16 cellular contexts compared by ENCODE assay signal in the genomic region with DNA sequence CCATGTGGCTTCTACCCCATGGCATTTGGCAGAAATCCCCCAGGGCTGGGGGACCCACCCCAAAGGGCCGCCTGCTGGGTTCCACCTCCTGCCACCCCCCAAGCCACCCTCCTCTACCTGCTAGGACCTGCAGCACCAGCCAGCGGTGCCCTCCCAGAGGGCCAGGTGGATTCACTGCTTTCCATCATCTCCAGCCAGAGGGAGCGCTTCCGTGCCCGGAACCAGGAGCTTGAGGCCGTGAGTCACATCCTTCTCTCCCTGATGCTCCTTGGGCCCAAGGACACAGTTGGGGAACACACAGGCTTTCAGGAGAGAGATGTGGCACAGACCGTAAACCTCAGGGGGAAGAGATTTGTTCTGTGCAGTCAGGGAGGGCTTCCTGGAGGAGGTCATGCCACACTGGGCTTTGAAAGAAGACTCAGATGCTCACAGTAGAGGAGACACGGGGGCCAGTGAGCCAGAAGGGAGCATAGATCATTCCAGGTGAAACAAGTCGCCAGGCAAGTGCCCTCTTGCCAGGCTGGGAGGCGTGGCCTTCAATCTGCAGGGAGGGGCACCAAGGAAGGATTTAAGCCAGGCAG. TPM values are rescaled to one million over a fixed set of nuclear protein-coding genes. Genes with fewer than 3 reads are reported as not detected.
DNase-seq lines count a peak whose midpoint lies in the region; ATAC-seq, FAIRE-seq and TF ChIP-seq lines count a peak whose summit lies in the region.
"Had no signal": no experiment of that assay in that cellular context is flagged by ENCODE, and none has a peak within 500 bp of the region (broad histone marks: within the 10 kb centered on the region; RNA-seq: fewer than 3 reads in every experiment).

No MANE protein-coding gene starts in this region.

- H3K27ac Mint-ChIP-seq in MCF 10A (ENCODE audit: low read depth, unreplicated experiment) (no peak overlapping the region), progenitor cell of endocrine pancreas (no peak overlapping the region)
- H3K27ac Mint-ChIP-seq: CD8-positive, alpha-beta memory T cell had no signal

- H3K4ac ChIP-seq in IMR-90 (ENCODE audit: low read depth, low read length), result no peak overlapping the region

- no peak overlapping the region for H2BK120ac ChIP-seq in IMR-90 (ENCODE audit: low read depth, low read length)

- H3K27ac ChIP-seq in breast epithelium (no peak overlapping the region), IMR-90 (ENCODE audit: insufficient read depth, low read length) (no peak overlapping the region), mammary epithelial cell (ENCODE audit: insufficient read depth, low read depth, low read length) (no peak overlapping the region), small intestine (ENCODE audit: low read depth in 1 of 2, low read length in 1 of 2) (no peak overlapping the region)
- H3K27ac ChIP-seq: 22Rv1, BLaER1, GM23248 had no signal

- no peak overlapping the region for H3K56ac ChIP-seq in IMR-90 (ENCODE audit: extremely low read depth, insufficient read depth, low read length)

- dilution Hi-C loops in IMR-90 (cut with HindIII; ENCODE audit: low sequenced_read_pairs, unreplicated experiment) (no loop called here), mammary epithelial cell (cut with HindIII; ENCODE audit: low sequenced_read_pairs) (no loop called here)

- TF ChIP-seq POLR2A in breast epithelium (IDR thresholded peaks at IDR 0.05) (no peak), IMR-90 (IDR thresholded peaks at IDR 0.05; ENCODE audit: low read depth, low read length) (no peak)

- intact Hi-C loops in MCF 10A (cut with micrococcal nuclease), result no loop called here
- intact Hi-C loops in breast epithelium (cut with DNase I; ENCODE audit: low total_unique reads), result loop anchor here (10.0 kb wide), 1 partner anchor 730 kb away; no protein-coding TSS in a partner anchor
- intact Hi-C loops in IMR-90 (cut with micrococcal nuclease), result no loop called here
- intact Hi-C loops in mammary epithelial cell (cut with micrococcal nuclease), result no loop called here

- POLR2A ChIA-PET in MCF 10A (lab: Yijun Ruan, JAX), result no interaction called here
- POLR2A ChIA-PET in IMR-90 (lab: Charles Lee; ENCODE audit: unreplicated experiment), result no interaction called here

- no peaks in the 10 kb centered on the region for H3K79me1 ChIP-seq in IMR-90 (ENCODE audit: low read depth in 1 of 2, low read length in 2 of 2)

- no peaks in the 10 kb centered on the region for H3K79me2 ChIP-seq in mammary epithelial cell (ENCODE audit: insufficient read depth, low read length)

- H3K9me3 Mint-ChIP-seq in MCF 10A (ENCODE audit: unreplicated experiment) (no peaks in the 10 kb centered on the region), progenitor cell of endocrine pancreas (ENCODE audit: low read depth) (no peaks in the 10 kb centered on the region)
- H3K9me3 Mint-ChIP-seq: CD8-positive, alpha-beta memory T cell had no signal

- FAIRE-seq in small intestine (lab: Jason Lieb, UNC), result no peak

- H2BK5ac ChIP-seq in IMR-90 (ENCODE audit: low read depth, low read length, poor library complexity, severe bottlenecking), result no peak overlapping the region

- in situ Hi-C loops in IMR-90 (cut with MboI; ENCODE audit: low sequenced_read_pairs) (no loop called here), mammary epithelial cell (cut with MboI; ENCODE audit: low sequenced_read_pairs in 2 of 2) (loop anchor here in 1 of 2 donors (10.0 kb wide), 1 partner anchor 730 kb away; no protein-coding TSS in a partner anchor)

- peaks cover 4% of the 10 kb centered on the region; the same call in 1 of the 2 replicates for H3K9me1 ChIP-seq in IMR-90 (ENCODE audit: insufficient read depth, low read length)

- no peak overlapping the region for H3K4me2 ChIP-seq in IMR-90 (ENCODE audit: low read depth, low read length)
- no peak overlapping the region for H3K4me2 ChIP-seq in mammary epithelial cell (ENCODE audit: insufficient read depth, low read depth, low read length)
- H3K4me2 ChIP-seq: BLaER1 had no signal

- 90% methylated on average over 2 of the region's 10 CpGs; no CpG with 5 or more reads in 1 of the 2 experiments for WGBS in IMR-90 (ENCODE audit: extremely low coverage in 2 of 2, insufficient read length in 1 of 2), 2 experiments
- 100% methylated on average over 1 of the region's 10 CpGs for WGBS in mammary epithelial cell (ENCODE audit: low coverage, missing lambda C conversion rate)
- WGBS in small intestine, 3 donors, result 82 to 86% (median 84%) methylated on average over 10 of the region's 10 CpGs

- peak overlapping the region; percentile 3 for H2AK9ac ChIP-seq in IMR-90 (replicated peaks; ENCODE audit: low read depth, low read length, poor library complexity)

- peaks cover 13% of the 10 kb centered on the region for H3K4me1 Mint-ChIP-seq in MCF 10A (ENCODE audit: insufficient read depth, unreplicated experiment)
- H3K4me1 Mint-ChIP-seq in progenitor cell of endocrine pancreas (ENCODE audit: low read depth), result peaks cover 2% of the 10 kb centered on the region

- H3K18ac ChIP-seq in IMR-90 (ENCODE audit: low read depth, low read length), result no peak overlapping the region

- H3K4me3 ChIP-seq in breast epithelium (no peak overlapping the region), IMR-90 (ENCODE audit: insufficient read depth, low read depth, low read length) (no peak overlapping the region), mammary epithelial cell (replicated peaks in 1 of 3; ENCODE audit: insufficient read depth in 1 of 3, low read depth in 2 of 3, low read length in 3 of 3) (no peak overlapping the region), small intestine (ENCODE audit: low read depth in 1 of 2, low read length in 2 of 2) (no peak overlapping the region)
- H3K4me3 ChIP-seq: BLaER1, GM23248 had no signal

- no peak overlapping the region for H4K8ac ChIP-seq in IMR-90 (ENCODE audit: low read depth in 2 of 2, low read length in 2 of 2)

- no peak overlapping the region for H3K9ac ChIP-seq in IMR-90 (ENCODE audit: low read depth, low read length)
- no peak overlapping the region for H3K9ac ChIP-seq in mammary epithelial cell (ENCODE audit: insufficient read depth, low read length)
- H3K9ac ChIP-seq: BLaER1, GM23248 had no signal

- H3K36me3 ChIP-seq in breast epithelium (no peaks in the 10 kb centered on the region), IMR-90 (ENCODE audit: control insufficient read depth, insufficient read depth, low read length) (no peaks in the 10 kb centered on the region), mammary epithelial cell (ENCODE audit: insufficient read depth, low read length) (no peaks in the 10 kb centered on the region), small intestine (ENCODE audit: control insufficient read depth in 2 of 2, insufficient read depth in 2 of 2, low read length in 2 of 2) (no peaks in the 10 kb centered on the region)

- H4K20me1 ChIP-seq in IMR-90 (ENCODE audit: insufficient read depth, low read length) (peaks cover 6% of the 10 kb centered on the region; the same call in 1 of the 2 replicates), mammary epithelial cell (ENCODE audit: insufficient read depth, low read length) (no peaks in the 10 kb centered on the region)

- peak; percentile 60 for DNase-seq in MCF 10A (ENCODE audit: unreplicated experiment)
- no peak for DNase-seq in breast epithelium (ENCODE audit: low spot score in 2 of 2)
- no peak for DNase-seq in IMR-90
- DNase-seq in mammary epithelial cell, result peak; percentile 12
- DNase-seq in small intestine, result peak; percentile 29
- no peak for DNase-seq in cerebellar nuclear complex (lab: John Stamatoyannopoulos, UW)
- DNase-seq in progenitor cell of endocrine pancreas (ENCODE audit: low spot score, unreplicated experiment), result no peak
- no peak for DNase-seq in iPS-NIHi11 (ENCODE audit: low spot score)
- DNase-seq: AML-193; Caco-2; CD8-positive, alpha-beta memory T cell; DND-41; GM23248; H7 had no signal

- H4K91ac ChIP-seq in IMR-90 (ENCODE audit: insufficient read depth, low read depth, low read length), result no peak overlapping the region

- CTCF ChIA-PET in MCF 10A (lab: Yijun Ruan, JAX), result interaction anchor here (1.0 kb wide), 1 partner anchor 129 kb away, joined by 4 read pairs; no protein-coding TSS in a partner anchor
- CTCF ChIA-PET in IMR-90 (lab: Yijun Ruan, JAX), result no interaction called here
- CTCF ChIA-PET in mammary epithelial cell (lab: Charles Lee; ENCODE audit: low non-redundant PET), result no interaction called here

- no peak overlapping the region for H2BK15ac ChIP-seq in IMR-90 (ENCODE audit: low read depth, low read length)

- H3K27me3 Mint-ChIP-seq in MCF 10A (ENCODE audit: insufficient read depth, unreplicated experiment), result no peaks in the 10 kb centered on the region
- no peaks in the 10 kb centered on the region for H3K27me3 Mint-ChIP-seq in progenitor cell of endocrine pancreas
- H3K27me3 Mint-ChIP-seq: CD8-positive, alpha-beta memory T cell had no signal

- no peak overlapping the region for H4K5ac ChIP-seq in IMR-90 (ENCODE audit: low read depth, low read length)

- H3K36me3 Mint-ChIP-seq in MCF 10A (ENCODE audit: insufficient read depth, unreplicated experiment) (no peaks in the 10 kb centered on the region), progenitor cell of endocrine pancreas (ENCODE audit: insufficient read depth) (no peaks in the 10 kb centered on the region)
- H3K36me3 Mint-ChIP-seq: CD8-positive, alpha-beta memory T cell had no signal

- H3K4me3 Mint-ChIP-seq in MCF 10A (ENCODE audit: unreplicated experiment) (no peak overlapping the region), progenitor cell of endocrine pancreas (ENCODE audit: low read depth) (no peak overlapping the region)
- H3K4me3 Mint-ChIP-seq: CD8-positive, alpha-beta memory T cell had no signal

- H2BK20ac ChIP-seq in IMR-90 (ENCODE audit: low read depth, low read length), result no peak overlapping the region

- H3K23ac ChIP-seq in IMR-90 (ENCODE audit: low read depth, low read length), result no peak overlapping the region

- TF ChIP-seq CTCF in MCF 10A (IDR thresholded peaks at IDR 0.05; ENCODE audit: unreplicated experiment) (no peak), breast epithelium (IDR thresholded peaks at IDR 0.05) (no peak), IMR-90 (conservative IDR thresholded peaks at IDR 0.05; ENCODE audit: low read depth, low read length) (no peak), mammary epithelial cell (conservative IDR thresholded peaks at IDR 0.05 in 1 of 2, IDR thresholded peaks at IDR 0.05 in 1 of 2; ENCODE audit: extremely low read depth in 1 of 2, insufficient read depth in 1 of 2, low read depth in 1 of 2, low read length in 2 of 2) (no peak), progenitor cell of endocrine pancreas (IDR thresholded peaks at IDR 0.05; ENCODE audit: unreplicated experiment) (no peak)

- TF ChIP-seq RAD21 in IMR-90 (IDR thresholded peaks at IDR 0.05; ENCODE audit: low read length), result no peak

- BruUV-seq in MCF 10A (replicated peaks; lab: Mats Ljungman, UMichigan), result no TSS peak
- BruUV-seq in IMR-90 (replicated peaks; lab: Mats Ljungman, UMichigan), result no TSS peak
- no TSS peak for BruUV-seq in mammary epithelial cell (replicated peaks; lab: Mats Ljungman, UMichigan)

- no peak overlapping the region for H3K14ac ChIP-seq in IMR-90 (replicated peaks; ENCODE audit: low read depth, low read length)

- H3K9me3 ChIP-seq in breast epithelium (no peaks in the 10 kb centered on the region), IMR-90 (ENCODE audit: control insufficient read depth, insufficient read depth, low read length) (no peaks in the 10 kb centered on the region), mammary epithelial cell (replicated peaks; ENCODE audit: insufficient read depth, low read length) (no peaks in the 10 kb centered on the region), small intestine (ENCODE audit: control insufficient read depth, low read depth) (no peaks in the 10 kb centered on the region)
- H3K9me3 ChIP-seq: BLaER1, Caco-2 had no signal

- no peak overlapping the region for H2AK5ac ChIP-seq in IMR-90 (ENCODE audit: low read depth, low read length)

- H3K4me1 ChIP-seq in breast epithelium (no peaks in the 10 kb centered on the region), IMR-90 (ENCODE audit: control insufficient read depth, insufficient read depth, low read length) (peaks cover 12% of the 10 kb centered on the region), mammary epithelial cell (ENCODE audit: insufficient read depth, low read length) (peaks cover 5% of the 10 kb centered on the region), small intestine (ENCODE audit: control insufficient read depth in 2 of 2, insufficient read depth in 1 of 2, low read depth in 1 of 2, low read length in 1 of 2) (no peaks in the 10 kb centered on the region)

- H3K27me3 ChIP-seq in breast epithelium (no peaks in the 10 kb centered on the region), IMR-90 (ENCODE audit: control insufficient read depth, insufficient read depth, low read length) (no peaks in the 10 kb centered on the region), mammary epithelial cell (ENCODE audit: insufficient read depth, low read length) (no peaks in the 10 kb centered on the region), small intestine (ENCODE audit: control insufficient read depth in 2 of 2, insufficient read depth in 2 of 2, low read length in 2 of 2) (no peaks in the 10 kb centered on the region)
- H3K27me3 ChIP-seq: BLaER1 had no signal

- no peak for ATAC-seq in IMR-90 (ENCODE audit: low read depth)

- H2AFZ ChIP-seq in IMR-90 (replicated peaks; ENCODE audit: low read length, poor library complexity), result no peak overlapping the region
- no peak overlapping the region for H2AFZ ChIP-seq in mammary epithelial cell (ENCODE audit: low read depth, low read length)
- H2AFZ ChIP-seq: GM23248 had no signal

RNA-seq across cellular contexts. Expression of a gene that starts 11.5 kb away (rescaled TPM):
- total RNA-seq in MCF 10A (2022), result 1.4 and 2.4 TPM in 2 replicates
- 1 to 10 TPM; 1.6 to 6.6 (median 4.0) TPM for total RNA-seq in breast epithelium
- 0.36 and 0.56 TPM in 2 replicates for total RNA-seq in IMR-90 (2012; rRNA removed)
- polyA plus RNA-seq in IMR-90 (2012; rRNA removed), result 0.99 and 1.7 TPM in 2 replicates
- 1.2 and 4.4 TPM in 2 replicates for polyA plus RNA-seq in IMR-90 (2012; cell fraction: cytosol; rRNA removed)
- 2.8 and 9.6 TPM in 2 replicates for polyA plus RNA-seq in IMR-90 (2012; cell fraction: nucleus; rRNA removed; ENCODE audit: low replicate concordance)
- 1 to 10 TPM; 3.0 to 3.4 TPM for total RNA-seq in mammary epithelial cell
- polyA plus RNA-seq in mammary epithelial cell, result 1.3 TPM
- not detected for polyA minus RNA-seq in mammary epithelial cell
- 1 to 10 TPM in 2 of 3 donors, under 1 TPM in 1; 0.67 to 2.5 (median 1.6) TPM for polyA plus RNA-seq in small intestine
- total RNA-seq in progenitor cell of endocrine pancreas, result 11.2 and 11.5 TPM in 2 replicates

Comparison
In these comparisons a context has a peak if more than half of its experiments do, and no peak if none do; other contexts are left out.
1. DNase-seq: peak in MCF 10A (single experiment), mammary epithelial cell (single experiment) and small intestine (single experiment); none in breast epithelium (0 of 2), IMR-90 (single experiment), cerebellar nuclear complex (0 of 2), progenitor cell of endocrine pancreas (single experiment) and iPS-NIHi11 (single experiment).